8 cellular contexts compared by ENCODE assay signal in genomic region chr9:109967651-109968331, GRCh38.
DNase-seq lines count a peak whose midpoint lies in the region; ATAC-seq and TF ChIP-seq lines count a peak whose summit lies in the region.

No MANE protein-coding gene starts in this region.

- TF ChIP-seq CTCF in Peyer's patch (IDR thresholded peaks at IDR 0.05) (no peak), foreskin keratinocyte (conservative IDR thresholded peaks at IDR 0.05) (no peak)

- H3K4me3 ChIP-seq in Peyer's patch = no peak overlapping the region
- H3K4me3 ChIP-seq in neuronal stem cell (ENCODE audit: low read length in 2 of 2) = no peak overlapping the region
- H3K4me3 ChIP-seq in SJCRH30 = no peak overlapping the region

- no peak overlapping the region for H4K91ac ChIP-seq in neuronal stem cell (ENCODE audit: low read depth, low read length, poor library complexity)

- H3K4ac ChIP-seq in neuronal stem cell (ENCODE audit: low read length) = no peak overlapping the region

- no peak overlapping the region for H2BK120ac ChIP-seq in neuronal stem cell (ENCODE audit: low read depth, low read length)

- H2AFZ ChIP-seq in neuronal stem cell (ENCODE audit: low read length) = peak overlapping the region; percentile 5

- peak; percentile 31 for ATAC-seq in GM18907 (IDR thresholded peaks at IDR 0.05; ENCODE audit: unreplicated experiment)
- peak; percentile 33 for ATAC-seq in HG02678 (IDR thresholded peaks at IDR 0.05; ENCODE audit: unreplicated experiment)
- no peak for ATAC-seq in foreskin keratinocyte

- peaks cover 0 to 24% (median 9%) of the 10 kb centered on the region in 4 donors for H3K4me1 ChIP-seq in Peyer's patch
- peaks cover 7 to 18% of the 10 kb centered on the region in 2 donors for H3K4me1 ChIP-seq in neuronal stem cell (ENCODE audit: control insufficient read depth in 2 of 2, insufficient read depth in 1 of 2, low read depth in 1 of 2, low read length in 2 of 2)
- H3K4me1 ChIP-seq in SJCRH30 = peaks cover 4% of the 10 kb centered on the region; the same call in 1 of the 2 replicates
- H3K4me1 ChIP-seq in foreskin keratinocyte = no peaks in the 10 kb centered on the region

- H3K18ac ChIP-seq in neuronal stem cell (ENCODE audit: low read length) = no peak overlapping the region

- no peak for TF ChIP-seq POLR2A in Peyer's patch (IDR thresholded peaks at IDR 0.05)

- H3K27me3 ChIP-seq in Peyer's patch (no peaks in the 10 kb centered on the region), neuronal stem cell (ENCODE audit: control insufficient read depth in 3 of 3, insufficient read depth in 3 of 3, low read depth in 1 of 3, low read length in 3 of 3) (no peaks in the 10 kb centered on the region), SJCRH30 (no peaks in the 10 kb centered on the region), foreskin keratinocyte (no peaks in the 10 kb centered on the region)

- no peak overlapping the region for H4K8ac ChIP-seq in neuronal stem cell (ENCODE audit: low read depth, low read length)

- H2BK5ac ChIP-seq in neuronal stem cell (ENCODE audit: low read length) = no peak overlapping the region

- no peaks in the 10 kb centered on the region for H3K79me1 ChIP-seq in neuronal stem cell (ENCODE audit: low read depth, low read length)

- no peak overlapping the region for H3K9ac ChIP-seq in neuronal stem cell (ENCODE audit: low read depth, low read length, poor library complexity)

- no peaks in the 10 kb centered on the region for H3K9me3 ChIP-seq in Peyer's patch
- H3K9me3 ChIP-seq in neuronal stem cell (replicated peaks in 1 of 2; ENCODE audit: control insufficient read depth in 2 of 2, insufficient read depth in 1 of 2, low read depth in 1 of 2, low read length in 2 of 2) = no peaks in the 10 kb centered on the region
- no peaks in the 10 kb centered on the region for H3K9me3 ChIP-seq in SJCRH30 (replicated peaks)

- H2AK5ac ChIP-seq in neuronal stem cell (ENCODE audit: low read depth, low read length) = no peak overlapping the region

- H3K27ac ChIP-seq in Peyer's patch = peak overlapping the region; percentile 43 to 82 (median 60)
- H3K27ac ChIP-seq in neuronal stem cell (replicated peaks; ENCODE audit: low read length) = no peak overlapping the region
- H3K27ac ChIP-seq in SJCRH30 = no peak overlapping the region
- H3K27ac ChIP-seq in foreskin keratinocyte = no peak overlapping the region

- H2BK15ac ChIP-seq in neuronal stem cell (ENCODE audit: low read length) = no peak overlapping the region

- H3K36me3 ChIP-seq in Peyer's patch (no peaks in the 10 kb centered on the region), neuronal stem cell (replicated peaks in 1 of 2; ENCODE audit: control insufficient read depth in 2 of 2, insufficient read depth in 2 of 2, low read length in 2 of 2) (no peaks in the 10 kb centered on the region), SJCRH30 (peaks cover 15% of the 10 kb centered on the region)

- H2BK12ac ChIP-seq in neuronal stem cell (ENCODE audit: low read length) = no peak overlapping the region

- DNase-seq in Peyer's patch (no peak), neuronal stem cell (ENCODE audit: low spot score) (no peak), AG08395 (ENCODE audit: low spot score) (no peak), activated gamma-delta T cell treated with Interleukin-2 at 50 U/mL for 16 hours (no peak), SJCRH30 (no peak), foreskin keratinocyte (no peak)

- no peak overlapping the region for H3K14ac ChIP-seq in neuronal stem cell (ENCODE audit: low read length)

- no peak overlapping the region for H3K4me2 ChIP-seq in neuronal stem cell (ENCODE audit: insufficient read depth, low read length, poor library complexity, severe bottlenecking)

- WGBS in neuronal stem cell (ENCODE audit: extremely low coverage in 2 of 2, insufficient read length in 2 of 2, insufficient replicate concordance in 1 of 2), 2 donors = no CpG with 5 or more reads among the region's 5 CpGs

- no peak overlapping the region for H3K23ac ChIP-seq in neuronal stem cell (ENCODE audit: low read depth, low read length, poor library complexity)

Comparison
In these comparisons a context has a peak if more than half of its experiments do, and no peak if none do; other contexts are left out.
1. H3K27ac ChIP-seq: peak in Peyer's patch (4 of 4); none in neuronal stem cell (single experiment), SJCRH30 (single experiment) and foreskin keratinocyte (single experiment).